In genomic region chr1:51535006-51535592, GRCh38 we compare ENCODE assay signal across 8 cellular contexts. TPM values are rescaled to one million over a fixed set of nuclear protein-coding genes. Genes with fewer than 3 reads are reported as not detected.
DNase-seq lines count a peak whose midpoint lies in the region; ATAC-seq and TF ChIP-seq lines count a peak whose summit lies in the region.

No MANE protein-coding gene starts in this region.

- intact Hi-C loops in ovary (cut with DNase I) = loop anchor here in 1 of 4 donors (10.0 kb wide), 1 partner anchor 230 kb away; no protein-coding TSS in a partner anchor

- H3K4me3 Mint-ChIP-seq in activated T-cell treated with anti-CD3 and anti-CD28 coated beads, Interleukin-2, amount 50 U/mL, for 4 hours = no peak overlapping the region

- H4K20me1 ChIP-seq in BLaER1 = no peaks in the 10 kb centered on the region

- DNase-seq in GM13977 (ENCODE audit: low spot score) = no peak
- peak; percentile 21 for DNase-seq in NCI-H526 treated with DMSO at 0.1 percent for 48 hours (lab: John Stamatoyannopoulos, UW)
- DNase-seq in activated T-cell treated with anti-CD3 and anti-CD28 coated beads, Interleukin-2, amount 50 U/mL, for 4 hours = peak; percentile 30
- DNase-seq in foreskin melanocyte = peak; percentile 88
- DNase-seq in ovary = peak; percentile 47 to 78 (median 60)
- no peak for DNase-seq in COLO668 (lab: John Stamatoyannopoulos, UW; ENCODE audit: unreplicated experiment)

- H3K36me3 ChIP-seq in BLaER1 = no peaks in the 10 kb centered on the region
- no peaks in the 10 kb centered on the region for H3K36me3 ChIP-seq in ovary

- H3K4me1 ChIP-seq in BLaER1 (0 out of 2 replicates have a peak, but pooled peaks cover 7% of the 10 kb centered on the region), ovary (ENCODE audit: insufficient read depth) (peaks cover 3% of the 10 kb centered on the region)

- H3K27ac ChIP-seq in BLaER1 (0 out of 2 replicates have a peak overlapping the region, but pooled peaks have one; percentile 19), ovary (peak overlapping the region in 1 of 2 donors; percentile 54)

- WGBS in ovary, 3 donors = 0 to 8% (median 3%) methylated on average over 3 of the region's 3 CpGs

- H3K9ac ChIP-seq in BLaER1 = no peak overlapping the region; the same call in 1 of the 2 replicates

- in situ Hi-C loops in GM13977 (cut with MboI; ENCODE audit: low pct_unique_long_range_greater_than_20kb, low sequenced_read_pairs, unreplicated experiment) = no loop called here

- TF ChIP-seq CTCF in GM13977 (IDR thresholded peaks at IDR 0.05; ENCODE audit: extremely low read depth, insufficient read depth, missing control alignments) (peak; percentile 82), ovary (IDR thresholded peaks at IDR 0.05) (peak; percentile 69 to 81 (median 79))

- ATAC-seq in activated T-cell treated with anti-CD3 and anti-CD28 coated beads, Interleukin-2, amount 50 U/mL, for 4 hours = no peak
- ATAC-seq in GM18867 (IDR thresholded peaks at IDR 0.05; ENCODE audit: unreplicated experiment) = no peak

- H3K9me3 Mint-ChIP-seq in activated T-cell treated with anti-CD3 and anti-CD28 coated beads, Interleukin-2, amount 50 U/mL, for 4 hours = no peaks in the 10 kb centered on the region

- no peak overlapping the region for H3K4me2 ChIP-seq in BLaER1

- no peaks in the 10 kb centered on the region for H3K36me3 Mint-ChIP-seq in activated T-cell treated with anti-CD3 and anti-CD28 coated beads, Interleukin-2, amount 50 U/mL, for 4 hours (ENCODE audit: insufficient read depth)

- no peaks in the 10 kb centered on the region for H3K27me3 Mint-ChIP-seq in activated T-cell treated with anti-CD3 and anti-CD28 coated beads, Interleukin-2, amount 50 U/mL, for 4 hours (ENCODE audit: low read depth)

- peaks cover 11% of the 10 kb centered on the region for H3K4me1 Mint-ChIP-seq in activated T-cell treated with anti-CD3 and anti-CD28 coated beads, Interleukin-2, amount 50 U/mL, for 4 hours (ENCODE audit: low read depth)

- H3K4me3 ChIP-seq in BLaER1 (no peak overlapping the region), ovary (no peak overlapping the region)

- TF ChIP-seq POLR2A in ovary (IDR thresholded peaks at IDR 0.05) = no peak

- H3K9me3 ChIP-seq in BLaER1 (no peaks in the 10 kb centered on the region; the same call in 1 of the 2 replicates), ovary (no peaks in the 10 kb centered on the region)

- H3K27me3 ChIP-seq in BLaER1 (no peaks in the 10 kb centered on the region), ovary (no peaks in the 10 kb centered on the region)

- no peak for TF ChIP-seq EP300 in ovary (IDR thresholded peaks at IDR 0.05)

RNA-seq across cellular contexts. Expression of gene EPS15, which starts 16.0 kb away (rescaled TPM):
- total RNA-seq in activated T-cell treated with anti-CD3 and anti-CD28 coated beads, Interleukin-2, amount 50 U/mL, for 4 hours = 10 to 100 TPM; 39.7 to 51.8 (median 51.4) TPM
- total RNA-seq in ovary = 10 to 100 TPM; 52.3 to 84.0 (median 74.3) TPM
- polyA plus RNA-seq in ovary = 10 to 100 TPM; 20.9 to 38.7 TPM

Comparison
In these comparisons a context has a peak if more than half of its experiments do, and no peak if none do; other contexts are left out.
1. DNase-seq: peak in NCI-H526 treated with DMSO at 0.1 percent for 48 hours (single experiment), activated T-cell treated with anti-CD3 and anti-CD28 coated beads, Interleukin-2, amount 50 U/mL, for 4 hours (single experiment), foreskin melanocyte (single experiment) and ovary (5 of 5); none in GM13977 (single experiment) and COLO668 (single experiment).